ENCODE assay signal across 8 cellular contexts in genomic region chr18:13137041-13137938, GRCh38.
DNase-seq lines count a peak whose midpoint lies in the region; ATAC-seq and TF ChIP-seq lines count a peak whose summit lies in the region.

No MANE protein-coding gene starts in this region.

- DNase-seq in AG04450 (ENCODE audit: low read depth, low spot score) (no peak), esophagus squamous epithelium (lab: John Stamatoyannopoulos, UW) (no peak), naive B cell (peak; percentile 70), NCI-H226 (no peak)
- peak; percentile 40 for DNase-seq in activated CD8-positive, alpha-beta memory T cell treated with anti-CD3 and anti-CD28 coated beads, Interleukin-2, amount 50 U/mL, for 4 hours

- no peaks in the 10 kb centered on the region for H3K79me2 ChIP-seq in KMS-11 (ENCODE audit: insufficient read depth, low read depth)

- H3K4me3 ChIP-seq in AG04450 (ENCODE audit: low read depth, low read length) (peak overlapping the region; percentile 60), KMS-11 (IDR thresholded peaks at IDR 0.05; ENCODE audit: insufficient read depth, low read depth, low read length) (no peak overlapping the region), esophagus squamous epithelium (peak overlapping the region; percentile 49 to 86 (median 63))

- H3K9me3 ChIP-seq in AG04450 (ENCODE audit: control insufficient read depth, insufficient read depth, low read length) (peaks cover 5% of the 10 kb centered on the region; the same call in 1 of the 2 replicates), esophagus squamous epithelium (no peaks in the 10 kb centered on the region)

- H3K9ac ChIP-seq in KMS-11, result peak overlapping the region; percentile 15; the same call in 1 of the 2 replicates

- H3K4me1 ChIP-seq in KMS-11 (ENCODE audit: low read depth, poor library complexity, severe bottlenecking) (peaks cover 8% of the 10 kb centered on the region), esophagus squamous epithelium (peaks cover 11 to 25% (median 11%) of the 10 kb centered on the region in 3 donors)

- no peaks in the 10 kb centered on the region for H4K20me1 ChIP-seq in KMS-11 (ENCODE audit: insufficient read depth)

- TF ChIP-seq POLR2A in GM18951 (IDR thresholded peaks at IDR 0.05; ENCODE audit: extremely low read depth, insufficient read depth, insufficient read length), result peak; percentile 46
- no peak for TF ChIP-seq POLR2A in esophagus squamous epithelium (IDR thresholded peaks at IDR 0.05)

- H3K27me3 Mint-ChIP-seq in naive B cell, result no peaks in the 10 kb centered on the region

- POLR2A ChIA-PET in AG04450 (lab: Yijun Ruan, JAX), result no interaction called here

- in situ Hi-C loops in GM18951 (cut with MboI; ENCODE audit: low sequenced_read_pairs, unreplicated experiment), result no loop called here

- TF ChIP-seq CTCF in AG04450 (IDR thresholded peaks at IDR 0.05; ENCODE audit: low read depth, low read length) (no peak), KMS-11 (conservative IDR thresholded peaks at IDR 0.05; ENCODE audit: low read depth, low read length) (no peak), esophagus squamous epithelium (IDR thresholded peaks at IDR 0.05) (no peak)

- H3K27me3 ChIP-seq in AG04450 (ENCODE audit: control insufficient read depth, insufficient read depth, low read length) (peaks cover 16% of the 10 kb centered on the region), KMS-11 (ENCODE audit: insufficient read depth, low read depth) (peaks cover 29% of the 10 kb centered on the region; the same call in 1 of the 2 replicates), esophagus squamous epithelium (peaks cover 0 to 47% (median 0%) of the 10 kb centered on the region in 4 donors)

- 24 to 28% methylated on average over 7 to 8 of the region's 69 CpGs for WGBS in esophagus squamous epithelium, 2 donors

- ATAC-seq in naive B cell (ENCODE audit: low read depth in 2 of 2) (peak; percentile 61 to 64), GM19455 (IDR thresholded peaks at IDR 0.05; ENCODE audit: unreplicated experiment) (no peak)

- H3K4me3 Mint-ChIP-seq in naive B cell, result peak overlapping the region; percentile 92 to 99 (median 98)

- H3K27ac ChIP-seq in AG04450 (ENCODE audit: low read depth, low read length) (no peak overlapping the region), KMS-11 (no peak overlapping the region), esophagus squamous epithelium (peak overlapping the region; percentile 42 to 83 (median 62))

- peak overlapping the region; percentile 92 to 99 (median 96) for H3K27ac Mint-ChIP-seq in naive B cell

- peaks cover 0 to 6% (median 2%) of the 10 kb centered on the region in 7 donors for H3K9me3 Mint-ChIP-seq in naive B cell

- peak overlapping the region; percentile 86 for H2AFZ ChIP-seq in KMS-11 (ENCODE audit: low read depth)

- no peaks in the 10 kb centered on the region for H3K36me3 ChIP-seq in KMS-11 (ENCODE audit: insufficient read depth)
- H3K36me3 ChIP-seq in esophagus squamous epithelium, result no peaks in the 10 kb centered on the region

- peaks cover 0 to 8% of the 10 kb centered on the region in 2 donors for H3K36me3 Mint-ChIP-seq in naive B cell

- H3K4me2 ChIP-seq in KMS-11, result peak overlapping the region; percentile 97

- peaks cover 14 to 32% (median 25%) of the 10 kb centered on the region in 3 donors for H3K4me1 Mint-ChIP-seq in naive B cell

- CTCF ChIA-PET in AG04450 (lab: Charles Lee), result no interaction called here

- intact Hi-C loops in esophagus squamous epithelium (cut with DNase I), result no loop called here

Comparison
In these comparisons a context has a peak if more than half of its experiments do, and no peak if none do; other contexts are left out.
1. DNase-seq: peak in activated CD8-positive, alpha-beta memory T cell treated with anti-CD3 and anti-CD28 coated beads, Interleukin-2, amount 50 U/mL, for 4 hours (single experiment) and naive B cell (single experiment); none in AG04450 (single experiment), esophagus squamous epithelium (single experiment) and NCI-H226 (single experiment).
2. H3K27ac ChIP-seq: peak in esophagus squamous epithelium (4 of 4); none in AG04450 (single experiment) and KMS-11 (single experiment).